Comparison of ENCODE assay signal across 2 cellular contexts in the genomic region with DNA sequence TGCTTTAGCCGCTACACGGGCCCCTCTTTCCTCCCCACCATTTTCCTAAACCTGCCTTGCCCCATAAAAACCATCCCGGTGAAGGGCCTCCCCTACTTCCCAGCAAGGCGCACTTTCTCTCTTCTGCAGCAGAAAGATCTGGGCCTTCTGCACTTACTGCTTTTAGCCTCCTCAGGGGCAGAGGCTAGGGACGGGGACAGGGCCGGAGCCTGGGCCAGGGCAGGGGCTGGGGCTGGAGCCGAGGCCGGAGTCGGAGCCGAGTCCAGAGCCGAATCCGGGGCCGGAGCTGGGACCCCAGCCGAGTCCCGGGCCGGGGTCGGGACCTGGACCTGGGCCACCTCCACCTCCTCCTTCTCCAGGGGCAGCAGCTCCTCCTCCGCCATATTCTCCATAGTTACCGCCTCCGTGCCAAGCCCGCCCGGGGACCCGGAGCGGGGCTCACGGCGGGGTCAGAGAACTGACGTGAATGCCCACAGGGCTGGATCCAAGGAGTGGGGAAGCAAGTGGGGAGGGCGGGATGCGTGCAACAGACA.
A peak's percentile ranks its signal among the peaks of the same experiment; 100 is the strongest.
TF ChIP-seq lines count a peak whose summit lies in the region.

No MANE protein-coding gene starts in this region.

TF ChIP-seq in HCT116, 20 proteins besides CTCF, POLR2A, EP300 and RAD21:
- TF ChIP-seq ZFX (IDR thresholded peaks at IDR 0.05) (peak; percentile 91), CEBPB (IDR thresholded peaks at IDR 0.05; ENCODE audit: low read depth) (no peak), SIN3A (IDR thresholded peaks at IDR 0.05; ENCODE audit: low read depth) (peak; percentile 12; the same call in 1 of the 2 replicates), ZNF274 (IDR thresholded peaks at IDR 0.05; ENCODE audit: low read depth, low read length) (no peak), YY1 (IDR thresholded peaks at IDR 0.05; ENCODE audit: extremely low read depth, insufficient replicate concordance, low read depth, low read length) (peak; percentile 77)
- TF ChIP-seq, protein P1, sequence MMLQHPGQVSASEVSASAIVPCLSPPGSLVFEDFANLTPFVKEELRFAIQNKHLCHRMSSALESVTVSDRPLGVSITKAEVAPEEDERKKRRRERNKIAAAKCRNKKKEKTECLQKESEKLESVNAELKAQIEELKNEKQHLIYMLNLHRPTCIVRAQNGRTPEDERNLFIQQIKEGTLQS (IDR thresholded peaks at IDR 0.05) = no peak
TF ChIP-seq in HCT116: peak in this region for 3.

TF ChIP-seq in HEK293T, 16 proteins besides CTCF, POLR2A, EP300 and RAD21:
- TF ChIP-seq LEF1 (IDR thresholded peaks at IDR 0.05; ENCODE audit: borderline replicate concordance) (no peak), FOXA1 (IDR thresholded peaks at IDR 0.05) (no peak), NFRKB (IDR thresholded peaks at IDR 0.05) (no peak), HDGF (IDR thresholded peaks at IDR 0.05; ENCODE audit: borderline replicate concordance) (no peak), FOXK2 (IDR thresholded peaks at IDR 0.05) (no peak), BHLHE40 (IDR thresholded peaks at IDR 0.05; ENCODE audit: borderline replicate concordance) (no peak), ZNF384 (IDR thresholded peaks at IDR 0.05) (no peak), ARNT (IDR thresholded peaks at IDR 0.05) (no peak), FOXM1 (IDR thresholded peaks at IDR 0.05; ENCODE audit: borderline replicate concordance) (no peak), SUZ12 (IDR thresholded peaks at IDR 0.05) (no peak), CTBP1 (IDR thresholded peaks at IDR 0.05; ENCODE audit: borderline replicate concordance) (no peak), SP1 (IDR thresholded peaks at IDR 0.05) (no peak), PKNOX1 (IDR thresholded peaks at IDR 0.05) (no peak)
TF ChIP-seq in HEK293T: peak in this region for 0.
